13 cellular contexts compared by ENCODE assay signal in genomic region chr7:24834150-24834798, GRCh38.
A peak's percentile ranks its signal among the peaks of the same experiment; 100 is the strongest.
DNase-seq lines count a peak whose midpoint lies in the region; ATAC-seq, FAIRE-seq and TF ChIP-seq lines count a peak whose summit lies in the region.
"Had no signal": no experiment of that assay in that cellular context is flagged by ENCODE, and none has a peak within 500 bp of the region (broad histone marks: within the 10 kb centered on the region; RNA-seq: fewer than 3 reads in every experiment).

No MANE protein-coding gene starts in this region.

- H3K4me3 ChIP-seq in right lobe of liver (no peak overlapping the region), HepG2 (replicated peaks in 1 of 3; ENCODE audit: insufficient read depth in 1 of 3, low read depth in 2 of 3, low read length in 3 of 3) (no peak overlapping the region), esophagus squamous epithelium (no peak overlapping the region), H7 (ENCODE audit: insufficient read depth, low read depth, low read length) (no peak overlapping the region)
- H3K4me3 ChIP-seq: body of pancreas, smooth muscle cell, uterus had no signal

- H3K9me3 ChIP-seq in right lobe of liver = no peaks in the 10 kb centered on the region
- H3K9me3 ChIP-seq in HepG2 (ENCODE audit: low read length) = no peaks in the 10 kb centered on the region
- no peaks in the 10 kb centered on the region for H3K9me3 ChIP-seq in esophagus squamous epithelium
- H3K9me3 ChIP-seq: body of pancreas, uterus had no signal

- no peak for TF ChIP-seq RAD21 in HepG2 (CRISPR knock-in tag; IDR thresholded peaks at IDR 0.05)

- H3K27me3 ChIP-seq in right lobe of liver = no peaks in the 10 kb centered on the region
- no peaks in the 10 kb centered on the region for H3K27me3 ChIP-seq in HepG2 (ENCODE audit: control insufficient read depth in 1 of 2, insufficient read depth in 2 of 2, low read length in 2 of 2)
- H3K27me3 ChIP-seq in esophagus squamous epithelium = no peaks in the 10 kb centered on the region
- no peaks in the 10 kb centered on the region for H3K27me3 ChIP-seq in H7 (ENCODE audit: control insufficient read depth, insufficient read depth, low read length)
- H3K27me3 ChIP-seq: body of pancreas, uterus had no signal

- in situ Hi-C loops in HepG2 (cut with HindIII; ENCODE audit: extremely low pct_ligation_motif_present, low pct_unique_long_range_greater_than_20kb) = no loop called here

- DNase-seq in right lobe of liver (peak in 1 of 3 donors; percentile 25), HepG2 (ENCODE audit: low spot score) (no peak), esophagus squamous epithelium (lab: John Stamatoyannopoulos, UW) (no peak), NOMO-1 treated with DMSO at 0.1 percent for 48 hours (lab: John Stamatoyannopoulos, UW; ENCODE audit: unreplicated experiment) (no peak), NCI-H82 treated with DMSO at 0.1 percent for 48 hours (lab: John Stamatoyannopoulos, UW; ENCODE audit: unreplicated experiment) (no peak), H7 (no peak), HK-2 (ENCODE audit: unreplicated experiment) (no peak)
- DNase-seq: NCI-H2081 treated with DMSO at 0.1 percent for 48 hours, uterus, WERI-Rb-1 had no signal

- no peak for TF ChIP-seq EP300 in HepG2 (IDR thresholded peaks at IDR 0.05; ENCODE audit: low read depth in 2 of 2, low read length in 2 of 2)
- TF ChIP-seq EP300 in HepG2 (CRISPR knock-in tag; IDR thresholded peaks at IDR 0.05; ENCODE audit: borderline replicate concordance) = no peak

- 69% methylated on average over 9 of the region's 25 CpGs for whole genome bisulfite sequencing in right lobe of liver (ENCODE audit: insufficient coverage, low coverage, low lambda C conversion rate, missing lambda C conversion rate)
- WGBS in HepG2 (ENCODE audit: low lambda C conversion rate) = 96% methylated on average over 23 of the region's 25 CpGs
- 79 to 93% methylated on average over 18 to 25 of the region's 25 CpGs for WGBS in esophagus squamous epithelium, 2 donors

- no peak overlapping the region for H3K9ac ChIP-seq in HepG2 (ENCODE audit: insufficient read depth, low read depth, low read length)

- TF ChIP-seq POLR2A in right lobe of liver (IDR thresholded peaks at IDR 0.05) (no peak), HepG2 (IDR thresholded peaks at IDR 0.05; ENCODE audit: insufficient read depth in 1 of 2, low read depth in 2 of 2, low read length in 2 of 2) (no peak), esophagus squamous epithelium (IDR thresholded peaks at IDR 0.05) (peak in 1 of 4 donors; percentile 12)

- no peak for FAIRE-seq in HepG2 (lab: Jason Lieb, UNC)

- POLR2A ChIA-PET in HepG2 (lab: Yijun Ruan, JAX) = no interaction called here

- intact Hi-C loops in right lobe of liver (cut with DNase I) = no loop called here
- intact Hi-C loops in HepG2 (cut with micrococcal nuclease; ENCODE audit: unreplicated experiment) = no loop called here
- intact Hi-C loops in esophagus squamous epithelium (cut with DNase I) = no loop called here

- H2AFZ ChIP-seq in HepG2 (ENCODE audit: low read length) = no peak overlapping the region

- H4K20me1 ChIP-seq in HepG2 (ENCODE audit: insufficient read depth, low read length) = no peaks in the 10 kb centered on the region

- H3K4me2 ChIP-seq in HepG2 (ENCODE audit: low read depth, low read length) = no peak overlapping the region
- H3K4me2 ChIP-seq: smooth muscle cell had no signal

- no peaks in the 10 kb centered on the region for H3K36me3 ChIP-seq in right lobe of liver
- peaks cover 0 to 18% of the 10 kb centered on the region in 2 experiments; a peak in 2 of 5 replicates for H3K36me3 ChIP-seq in HepG2 (replicated peaks in 1 of 2; ENCODE audit: control insufficient read depth in 1 of 2, insufficient read depth in 2 of 2, low read length in 2 of 2)
- H3K36me3 ChIP-seq in esophagus squamous epithelium = peaks cover 0 to 20% (median 0%) of the 10 kb centered on the region in 3 donors
- H3K36me3 ChIP-seq in H7 (replicated peaks; ENCODE audit: control insufficient read depth, insufficient read depth, low read length) = 0 out of 2 replicates have a peak, but pooled peaks cover 1% of the 10 kb centered on the region
- H3K36me3 ChIP-seq: uterus had no signal

- H3K79me2 ChIP-seq in HepG2 (ENCODE audit: insufficient read depth, low read length) = no peaks in the 10 kb centered on the region

- CTCF ChIA-PET in HepG2 (lab: Yijun Ruan, JAX; ENCODE audit: low intra/inter-chr PET ratio, low total read pairs) = no interaction called here

- BruUV-seq in HepG2 (replicated peaks; lab: Mats Ljungman, UMichigan) = no TSS peak

- ATAC-seq in right lobe of liver = peak; percentile 27 to 49 (median 42)
- ATAC-seq in HepG2 = no peak
- peak; percentile 54 for ATAC-seq in HG03342 (IDR thresholded peaks at IDR 0.05; ENCODE audit: unreplicated experiment)
- ATAC-seq: body of pancreas had no signal

- no peak overlapping the region for H3K27ac ChIP-seq in right lobe of liver
- H3K27ac ChIP-seq in HepG2 (ENCODE audit: extremely low read length, insufficient read depth, low read length) = no peak overlapping the region
- H3K27ac ChIP-seq in esophagus squamous epithelium = peak overlapping the region in 3 of 4 donors; percentile 20 to 69 (median 51)
- H3K27ac ChIP-seq: uterus, WERI-Rb-1 had no signal

- TF ChIP-seq CTCF in right lobe of liver (IDR thresholded peaks at IDR 0.05) (no peak), HepG2 (CRISPR knock-in tag; IDR thresholded peaks at IDR 0.05) (no peak), esophagus squamous epithelium (IDR thresholded peaks at IDR 0.05) (no peak)

- no peaks in the 10 kb centered on the region for H3K4me1 ChIP-seq in right lobe of liver
- peaks cover 26% of the 10 kb centered on the region for H3K4me1 ChIP-seq in HepG2 (ENCODE audit: insufficient read depth, low read length)
- peaks cover 0 to 26% (median 0%) of the 10 kb centered on the region in 3 donors for H3K4me1 ChIP-seq in esophagus squamous epithelium
- H3K4me1 ChIP-seq: uterus had no signal

TF ChIP-seq in HepG2, 621 proteins besides CTCF, POLR2A, EP300 and RAD21:
- TF ChIP-seq ZNF672 (CRISPR knock-in tag; IDR thresholded peaks at IDR 0.05) = no peak
- TF ChIP-seq FOXO4 (CRISPR knock-in tag; conservative IDR thresholded peaks at IDR 0.05) = no peak
- TF ChIP-seq AKAP8 (CRISPR knock-in tag; IDR thresholded peaks at IDR 0.05) = no peak
- no peak for TF ChIP-seq SP5 (CRISPR knock-in tag; IDR thresholded peaks at IDR 0.05; ENCODE audit: borderline replicate concordance, low read depth)
- TF ChIP-seq SOX5 (CRISPR knock-in tag; IDR thresholded peaks at IDR 0.05; ENCODE audit: borderline replicate concordance) = no peak
- TF ChIP-seq ESRRA (CRISPR knock-in tag; IDR thresholded peaks at IDR 0.05; ENCODE audit: low read depth) = no peak
TF ChIP-seq in HepG2: peak in this region for 0.

Comparison
In these comparisons a context has a peak if more than half of its experiments do, and no peak if none do; other contexts are left out.
1. H3K27ac ChIP-seq: peak in esophagus squamous epithelium (3 of 4); none in right lobe of liver (0 of 3) and HepG2 (single experiment).